20 cellular contexts compared by ENCODE assay signal in the genomic region with DNA sequence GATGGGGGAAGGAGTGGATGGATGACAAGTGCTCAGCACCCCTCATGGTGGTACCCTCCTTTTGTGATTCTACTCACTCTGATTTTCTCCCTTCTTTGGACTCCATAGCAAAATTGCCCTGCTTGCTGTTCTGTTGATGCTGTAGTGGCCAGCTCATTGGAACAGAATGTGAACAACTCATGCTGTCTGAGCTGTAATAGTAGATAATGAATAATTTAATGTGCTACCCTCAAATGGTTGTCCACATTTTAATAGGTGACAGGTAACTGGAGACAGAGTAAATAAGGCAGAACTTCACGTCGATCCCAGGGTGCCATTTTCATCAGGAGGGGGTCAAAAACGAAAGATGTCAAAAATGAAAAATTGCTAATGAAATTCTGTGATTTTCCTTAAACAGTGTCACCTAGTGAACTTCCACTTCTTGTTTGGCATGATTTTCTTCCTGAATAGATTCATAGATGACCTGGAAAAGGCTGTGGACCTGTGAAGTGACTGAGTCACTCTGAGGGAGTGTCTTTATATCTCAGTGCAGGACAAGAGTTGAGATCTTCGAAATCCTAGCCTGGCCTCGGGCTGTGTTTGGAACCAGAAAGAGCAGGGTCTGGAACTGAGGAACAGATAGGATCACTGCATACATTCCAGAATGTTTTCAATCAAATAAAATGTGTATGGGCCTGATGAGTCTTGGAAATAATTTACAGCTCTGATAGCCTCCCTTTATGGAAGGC.
DNase-seq lines count a peak whose midpoint lies in the region; ATAC-seq and TF ChIP-seq lines count a peak whose summit lies in the region.
"Had no signal": no experiment of that assay in that cellular context is flagged by ENCODE, and none has a peak within 500 bp of the region (broad histone marks: within the 10 kb centered on the region; RNA-seq: fewer than 3 reads in every experiment).

No MANE protein-coding gene starts in this region.

- H3K27ac Mint-ChIP-seq in osteocyte (ENCODE audit: unreplicated experiment) = peak overlapping the region; percentile 58
- H3K27ac Mint-ChIP-seq: activated B cell treated with CpG ODN at 0.5 μM for 24 hours had no signal

- TF ChIP-seq POLR2A in esophagus muscularis mucosa (IDR thresholded peaks at IDR 0.05; ENCODE audit: low read depth) = no peak

- H3K27me3 Mint-ChIP-seq in osteocyte (ENCODE audit: unreplicated experiment) = no peaks in the 10 kb centered on the region
- H3K27me3 Mint-ChIP-seq: activated B cell treated with CpG ODN at 0.5 μM for 24 hours had no signal

- peaks cover 12% of the 10 kb centered on the region for H3K4me1 Mint-ChIP-seq in osteocyte (ENCODE audit: unreplicated experiment)
- H3K4me1 Mint-ChIP-seq: activated B cell treated with CpG ODN at 0.5 μM for 24 hours had no signal

- H3K27me3 ChIP-seq in RWPE2 (ENCODE audit: insufficient read depth, poor library complexity, severe bottlenecking) = no peaks in the 10 kb centered on the region
- no peaks in the 10 kb centered on the region for H3K27me3 ChIP-seq in esophagus muscularis mucosa
- H3K27me3 ChIP-seq: ovary, stomach had no signal

- H3K27ac ChIP-seq in RWPE2 (ENCODE audit: poor library complexity, severe bottlenecking) = peak overlapping the region; percentile 54
- H3K27ac ChIP-seq in esophagus muscularis mucosa (replicated peaks in 1 of 4) = no peak overlapping the region
- H3K27ac ChIP-seq: C4-2B, cardiac muscle cell, ovary, stomach had no signal

- intact Hi-C loops in esophagus muscularis mucosa (cut with DNase I) = no loop called here

- H3K36me3 ChIP-seq in RWPE2 (ENCODE audit: low read depth) (no peaks in the 10 kb centered on the region), esophagus muscularis mucosa (no peaks in the 10 kb centered on the region)
- H3K36me3 ChIP-seq: cardiac muscle cell, ovary, stomach had no signal

- ATAC-seq in RWPE2 (ENCODE audit: low read depth) (peak; percentile 90), HG03457 (IDR thresholded peaks at IDR 0.05; ENCODE audit: unreplicated experiment) (no peak), GM19023 (IDR thresholded peaks at IDR 0.05; ENCODE audit: unreplicated experiment) (no peak)
- ATAC-seq: GM12878, left cardiac atrium, mucosa of descending colon had no signal

- H3K4me3 ChIP-seq in RWPE2 (ENCODE audit: severe bottlenecking) = no peak overlapping the region
- H3K4me3 ChIP-seq in esophagus muscularis mucosa = no peak overlapping the region
- H3K4me3 ChIP-seq: cardiac muscle cell, GM12878, mucosa of descending colon, ovary, stomach had no signal

- H3K4me1 ChIP-seq in RWPE2 (ENCODE audit: insufficient read depth, poor library complexity, severe bottlenecking) (peaks cover 15% of the 10 kb centered on the region), esophagus muscularis mucosa (no peaks in the 10 kb centered on the region)
- H3K4me1 ChIP-seq: stomach had no signal

- TF ChIP-seq CTCF in RWPE2 (IDR thresholded peaks at IDR 0.05; ENCODE audit: poor library complexity, severe bottlenecking) = no peak
- TF ChIP-seq CTCF in esophagus muscularis mucosa (IDR thresholded peaks at IDR 0.05) = no peak
- TF ChIP-seq CTCF in osteocyte (IDR thresholded peaks at IDR 0.05) = no peak

- TF ChIP-seq EP300 in esophagus muscularis mucosa (IDR thresholded peaks at IDR 0.05) = no peak

- peak; percentile 22 for DNase-seq in ELF-1 (ENCODE audit: low read depth, low spot score)
- no peak for DNase-seq in RWPE2 (ENCODE audit: low spot score)
- DNase-seq in esophagus muscularis mucosa (ENCODE audit: extremely low spot score) = peak; percentile 55
- DNase-seq in osteocyte (ENCODE audit: extremely low spot score, unreplicated experiment) = no peak
- no peak for DNase-seq in NCI-H526 treated with DMSO at 0.1 percent for 48 hours (lab: John Stamatoyannopoulos, UW)
- DNase-seq in activated gamma-delta T cell (lab: John Stamatoyannopoulos, UW) = no peak
- DNase-seq: activated B cell treated with CpG ODN at 0.5 μM for 24 hours; activated naive CD4-positive, alpha-beta T cell treated with Interleukin-2 at 50 U/mL for 16 hours; left cardiac atrium; mucosa of descending colon; NCI-H2029 treated with DMSO at 0.1 percent for 48 hours; NCI-H69; ovary; stimulated activated CD4-positive, alpha-beta T cell treated with anti-CD3 and anti-CD28 coated beads, Interleukin-12 subunit alpha, Interleukin-12 subunit beta, amount 100 ng/mL, for 4 hours; stomach had no signal

- no peaks in the 10 kb centered on the region for H3K9me3 Mint-ChIP-seq in osteocyte (ENCODE audit: unreplicated experiment)
- H3K9me3 Mint-ChIP-seq: activated B cell treated with CpG ODN at 0.5 μM for 24 hours had no signal

- WGBS in esophagus muscularis mucosa = 92% methylated on average over 5 of the region's 5 CpGs

- H3K9me3 ChIP-seq in RWPE2 (ENCODE audit: severe bottlenecking) = no peaks in the 10 kb centered on the region
- H3K9me3 ChIP-seq in esophagus muscularis mucosa = no peaks in the 10 kb centered on the region
- H3K9me3 ChIP-seq: mucosa of descending colon, ovary, stomach had no signal

- no peak overlapping the region for H3K4me3 Mint-ChIP-seq in osteocyte (ENCODE audit: unreplicated experiment)
- H3K4me3 Mint-ChIP-seq: activated B cell treated with CpG ODN at 0.5 μM for 24 hours had no signal

- H3K36me3 Mint-ChIP-seq in osteocyte (ENCODE audit: unreplicated experiment) = no peaks in the 10 kb centered on the region

Comparison
In these comparisons a context has a peak if more than half of its experiments do, and no peak if none do; other contexts are left out.
1. DNase-seq: peak in ELF-1 (single experiment) and esophagus muscularis mucosa (single experiment); none in RWPE2 (single experiment), osteocyte (single experiment), NCI-H526 treated with DMSO at 0.1 percent for 48 hours (single experiment) and activated gamma-delta T cell (single experiment).